In the genomic region with DNA sequence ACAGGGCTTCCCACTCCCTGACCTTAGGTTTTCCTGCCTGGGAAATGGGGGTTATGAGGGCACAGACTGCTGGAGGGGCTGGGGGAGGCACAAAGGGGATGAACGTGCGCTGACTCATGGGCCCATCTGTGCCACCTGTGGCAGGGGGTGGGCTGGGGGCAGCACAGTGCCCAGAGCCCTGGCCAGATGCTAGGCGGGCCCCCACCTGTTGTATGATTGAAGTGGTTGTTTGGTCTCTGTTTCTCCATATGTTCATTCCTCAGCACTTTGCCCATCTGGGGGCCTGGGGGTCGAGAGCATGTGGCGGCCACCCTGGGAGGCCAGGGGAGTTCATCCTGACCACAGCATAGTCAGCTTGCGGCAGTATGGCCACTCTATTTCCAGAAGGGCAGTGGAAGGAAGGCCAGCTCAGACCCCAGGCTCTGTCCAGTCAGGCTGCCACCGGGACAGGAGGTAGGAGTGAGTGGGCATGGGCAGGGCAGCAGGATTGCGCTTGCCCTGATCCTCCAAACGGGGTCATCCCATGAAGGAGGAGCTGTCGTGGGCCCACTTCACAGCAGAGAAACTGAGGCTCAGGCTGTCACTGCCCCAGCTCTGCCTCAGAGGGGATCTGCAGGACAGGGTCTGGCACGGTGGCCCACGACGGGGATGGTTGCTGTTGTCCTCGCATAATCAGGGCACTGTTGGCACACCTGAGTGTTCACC, we compare ENCODE assay signal across 8 cellular contexts. TPM values are rescaled to one million over a fixed set of nuclear protein-coding genes. Genes with fewer than 3 reads are reported as not detected.
DNase-seq lines count a peak whose midpoint lies in the region; ATAC-seq and TF ChIP-seq lines count a peak whose summit lies in the region.

No MANE protein-coding gene starts in this region.

- ATAC-seq in CD4-positive, alpha-beta T cell (ENCODE audit: poor library complexity), result no peak
- no peak for ATAC-seq in effector memory CD8-positive, alpha-beta T cell (replicated peaks)
- no peak for ATAC-seq in HG03139 (IDR thresholded peaks at IDR 0.05; ENCODE audit: unreplicated experiment)
- no peak for ATAC-seq in HG03565 (IDR thresholded peaks at IDR 0.05; ENCODE audit: unreplicated experiment)

- H3K27me3 ChIP-seq in CD4-positive, alpha-beta T cell (ENCODE audit: control insufficient read depth, insufficient read depth, low read length), result no peaks in the 10 kb centered on the region
- no peaks in the 10 kb centered on the region for H3K27me3 ChIP-seq in neural cell (ENCODE audit: insufficient read depth, low read depth, low read length)

- H4K20me1 ChIP-seq in neural cell (ENCODE audit: insufficient read depth), result no peaks in the 10 kb centered on the region

- H3K4me3 ChIP-seq in NB4 (ENCODE audit: low read depth, low read length), result peak overlapping the region; percentile 49
- H3K4me3 ChIP-seq in neural cell (ENCODE audit: low read length), result peak overlapping the region; percentile 85

- H3F3A ChIP-seq in neural cell (ENCODE audit: insufficient read depth, low read length, poor library complexity, severe bottlenecking), result no peaks in the 10 kb centered on the region

- TF ChIP-seq EP300 in neural cell (conservative IDR thresholded peaks at IDR 0.05; ENCODE audit: poor library complexity, severe bottlenecking), result no peak

- H3K9me3 ChIP-seq in CD4-positive, alpha-beta T cell (ENCODE audit: control insufficient read depth, low read length), result no peaks in the 10 kb centered on the region
- no peaks in the 10 kb centered on the region for H3K9me3 ChIP-seq in neural cell (ENCODE audit: low read length)

- no peaks in the 10 kb centered on the region for H3K36me3 ChIP-seq in neural cell (ENCODE audit: insufficient read depth, low read length)

- DNase-seq in CD4-positive, alpha-beta T cell, result peak in 1 of 10 experiments; percentile 5
- DNase-seq in NB4 (ENCODE audit: low read depth) (no peak), A172 (ENCODE audit: low spot score) (no peak), DMS153 (lab: John Stamatoyannopoulos, UW) (no peak)
- no peak for DNase-seq in effector memory CD8-positive, alpha-beta T cell

- TF ChIP-seq POLR2A in NB4 (IDR thresholded peaks at IDR 0.05; ENCODE audit: extremely low read depth, insufficient read length), result no peak

- H3K27ac ChIP-seq in CD4-positive, alpha-beta T cell (ENCODE audit: low read depth, low read length), result peak overlapping the region; percentile 96
- H3K27ac ChIP-seq in neural cell (ENCODE audit: low read length), result no peak overlapping the region

- CTCF ChIA-PET in CD4-positive, alpha-beta T cell (lab: Charles Lee), result interaction anchor here (1.0 to 1.7 kb wide), 3 partner anchors 26 to 432 kb away, joined by 4 to 6 read pairs (median 4); no protein-coding TSS in a partner anchor

- no peak overlapping the region for H2AFZ ChIP-seq in neural cell (ENCODE audit: low read depth, low read length)

- H3K9ac ChIP-seq in neural cell (ENCODE audit: low read length), result peak overlapping the region; percentile 67

- peak overlapping the region; percentile 96 for H3K4me3 Mint-ChIP-seq in CD4-positive, alpha-beta T cell
- peak overlapping the region; percentile 91 to 93 for H3K4me3 Mint-ChIP-seq in effector memory CD8-positive, alpha-beta T cell

- intact Hi-C loops in CD4-positive, alpha-beta T cell (cut with DNase I, micrococcal nuclease), result loop anchor here (2.0 to 10.0 kb wide), 2 partner anchors 38 to 320 kb away; partner anchors contain the start of genes CARD19 (in 2 of the 2), FAM120A (in 1 of the 2) and FAM120AOS (in 1 of the 2)

- no peak overlapping the region for H3K4me2 ChIP-seq in neural cell (ENCODE audit: low read length)

- POLR2A ChIA-PET in CD4-positive, alpha-beta T cell (lab: Charles Lee), result interaction anchor here (0.7 to 3.5 kb wide), 19 partner anchors 9 to 431 kb away, joined by 3 to 38 read pairs (median 7); partner anchors contain the start of genes CARD19 and FAM120A

- H3K36me3 Mint-ChIP-seq in CD4-positive, alpha-beta T cell (ENCODE audit: low read depth), result peaks cover 6% of the 10 kb centered on the region
- H3K36me3 Mint-ChIP-seq in effector memory CD8-positive, alpha-beta T cell (ENCODE audit: insufficient read depth), result peaks cover 59% of the 10 kb centered on the region

- no peaks in the 10 kb centered on the region for H3K9me3 Mint-ChIP-seq in CD4-positive, alpha-beta T cell
- H3K9me3 Mint-ChIP-seq in effector memory CD8-positive, alpha-beta T cell, result no peaks in the 10 kb centered on the region

- H3K4me1 Mint-ChIP-seq in CD4-positive, alpha-beta T cell (ENCODE audit: low read depth), result peaks cover 71% of the 10 kb centered on the region
- peaks cover 32 to 40% of the 10 kb centered on the region in 2 donors for H3K4me1 Mint-ChIP-seq in effector memory CD8-positive, alpha-beta T cell (ENCODE audit: low read depth in 2 of 2)

- no peak for TF ChIP-seq CTCF in CD4-positive, alpha-beta T cell (IDR thresholded peaks at IDR 0.05)
- no peak for TF ChIP-seq CTCF in NB4 (IDR thresholded peaks at IDR 0.05; ENCODE audit: low read depth, low read length)
- TF ChIP-seq CTCF in neural cell (IDR thresholded peaks at IDR 0.05; ENCODE audit: poor library complexity, severe bottlenecking), result no peak

- H3K27ac Mint-ChIP-seq in CD4-positive, alpha-beta T cell, result peak overlapping the region; percentile 94
- H3K27ac Mint-ChIP-seq in effector memory CD8-positive, alpha-beta T cell, result peak overlapping the region; percentile 97 to 98

- no peaks in the 10 kb centered on the region for H3K27me3 Mint-ChIP-seq in CD4-positive, alpha-beta T cell
- H3K27me3 Mint-ChIP-seq in effector memory CD8-positive, alpha-beta T cell, result no peaks in the 10 kb centered on the region

- H3K79me2 ChIP-seq in neural cell (replicated peaks; ENCODE audit: insufficient read depth, low read length), result no peaks in the 10 kb centered on the region

- no peaks in the 10 kb centered on the region for H3K9me2 ChIP-seq in neural cell (ENCODE audit: insufficient read depth, low read length)

- TF ChIP-seq RAD21 in neural cell (conservative IDR thresholded peaks at IDR 0.05), result no peak

TF ChIP-seq in neural cell, 6 proteins besides CTCF, POLR2A, EP300 and RAD21:
- TF ChIP-seq EZH2 (IDR thresholded peaks at IDR 0.05; ENCODE audit: borderline replicate concordance, insufficient read depth, low read length, poor library complexity, severe bottlenecking) (no peak), MXI1 (conservative IDR thresholded peaks at IDR 0.05; ENCODE audit: poor library complexity, severe bottlenecking) (no peak), REST (IDR thresholded peaks at IDR 0.05; ENCODE audit: borderline replicate concordance) (no peak), TAF1 (IDR thresholded peaks at IDR 0.05; ENCODE audit: low read depth) (no peak), POLR2AphosphoS5 (IDR thresholded peaks at IDR 0.05) (no peak), SMC3 (conservative IDR thresholded peaks at IDR 0.05; ENCODE audit: poor library complexity) (no peak)
TF ChIP-seq in neural cell: peak in this region for 0.

RNA-seq across cellular contexts. Expression of gene NINJ1, which starts 0.8 kb away (rescaled TPM):
- total RNA-seq in CD4-positive, alpha-beta T cell, result 10 to 100 TPM; 87.8 to 87.9 TPM
- polyA plus RNA-seq in neural cell, result 2.7 and 7.6 TPM in 2 replicates
- polyA minus RNA-seq in neural cell, result 2.0 and 2.4 TPM in 2 replicates
- total RNA-seq in A172 (2014; rRNA removed; shearing (Covaris generic)), result 64.2 and 68.2 TPM in 2 replicates

RNA-seq across cellular contexts. Expression of gene CARD19, which starts 38.9 kb away (rescaled TPM):
- 10 to 100 TPM; 38.8 to 39.2 TPM for total RNA-seq in CD4-positive, alpha-beta T cell
- 56.0 and 66.7 TPM in 2 replicates for polyA plus RNA-seq in neural cell
- 11.9 and 21.6 TPM in 2 replicates for polyA minus RNA-seq in neural cell
- total RNA-seq in A172 (2014; rRNA removed; shearing (Covaris generic)), result 51.7 and 74.8 TPM in 2 replicates

RNA-seq across cellular contexts. Expression of gene WNK2, which starts 49.0 kb away (rescaled TPM):
- under 1 TPM; 0.19 to 0.22 TPM for total RNA-seq in CD4-positive, alpha-beta T cell
- polyA plus RNA-seq in neural cell, result 37.1 and 38.3 TPM in 2 replicates
- 53.8 and 78.4 TPM in 2 replicates for polyA minus RNA-seq in neural cell
- not detected in 2 replicates for total RNA-seq in A172 (2014; rRNA removed; shearing (Covaris generic))
